In genomic region chr1:151820940-151821339, GRCh38 we compare ENCODE assay signal across 1 cellular context.
A peak's percentile ranks its signal among the peaks of the same experiment; 100 is the strongest.
TF ChIP-seq lines count a peak whose summit lies in the region.

No MANE protein-coding gene starts in this region.

TF ChIP-seq in SK-N-SH, 30 proteins besides CTCF, POLR2A, EP300 and RAD21:
- TF ChIP-seq, protein P1, sequence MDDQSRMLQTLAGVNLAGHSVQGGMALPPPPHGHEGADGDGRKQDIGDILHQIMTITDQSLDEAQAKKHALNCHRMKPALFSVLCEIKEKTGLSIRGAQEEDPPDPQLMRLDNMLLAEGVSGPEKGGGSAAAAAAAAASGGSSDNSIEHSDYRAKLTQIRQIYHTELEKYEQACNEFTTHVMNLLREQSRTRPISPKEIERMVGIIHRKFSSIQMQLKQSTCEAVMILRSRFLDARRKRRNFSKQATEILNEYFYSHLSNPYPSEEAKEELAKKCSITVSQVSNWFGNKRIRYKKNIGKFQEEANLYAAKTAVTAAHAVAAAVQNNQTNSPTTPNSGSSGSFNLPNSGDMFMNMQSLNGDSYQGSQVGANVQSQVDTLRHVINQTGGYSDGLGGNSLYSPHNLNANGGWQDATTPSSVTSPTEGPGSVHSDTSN (IDR thresholded peaks at IDR 0.05), result peak; percentile 39
- TF ChIP-seq ELF1 (IDR thresholded peaks at IDR 0.05) (no peak), SMC3 (IDR thresholded peaks at IDR 0.05; ENCODE audit: low read depth, low read length) (no peak), CHD2 (IDR thresholded peaks at IDR 0.05; ENCODE audit: low read length, partially characterized antibody) (peak; percentile 86), IRF3 (IDR thresholded peaks at IDR 0.05; ENCODE audit: low read depth, low read length) (no peak), EZH2phosphoT487 (IDR thresholded peaks at IDR 0.05; ENCODE audit: borderline replicate concordance, low read depth) (no peak), GABPA (IDR thresholded peaks at IDR 0.05; ENCODE audit: low read depth) (no peak), FOSL2 (IDR thresholded peaks at IDR 0.05; ENCODE audit: borderline replicate concordance, low read depth) (no peak), FOXM1 (IDR thresholded peaks at IDR 0.05; ENCODE audit: low read depth) (no peak), GATA2 (CRISPR knock-in tag; IDR thresholded peaks at IDR 0.05) (peak; percentile 98), RXRA (IDR thresholded peaks at IDR 0.05; ENCODE audit: borderline replicate concordance, low read depth) (no peak), REST (IDR thresholded peaks at IDR 0.05; ENCODE audit: low read depth, low read length) (no peak), TCF12 (IDR thresholded peaks at IDR 0.05) (peak; percentile 79), NFIC (IDR thresholded peaks at IDR 0.05; ENCODE audit: borderline replicate concordance) (peak; percentile 79), RCOR1 (IDR thresholded peaks at IDR 0.05; ENCODE audit: low read length) (peak; percentile 89), FOXJ3 (CRISPR knock-in tag; IDR thresholded peaks at IDR 0.05) (peak; percentile 52; the same call in 1 of the 2 replicates), JUND (IDR thresholded peaks at IDR 0.05) (no peak), TAF1 (IDR thresholded peaks at IDR 0.05; ENCODE audit: borderline replicate concordance, low read depth, low read length) (no peak), SIN3A (IDR thresholded peaks at IDR 0.05; ENCODE audit: borderline replicate concordance, low read depth, low read length) (no peak), POLR2AphosphoS5 (IDR thresholded peaks at IDR 0.05; ENCODE audit: low read depth, low read length) (0 out of 2 replicates have a peak, but pooled peaks have one; percentile 27), TEAD4 (IDR thresholded peaks at IDR 0.05; ENCODE audit: borderline replicate concordance, insufficient read depth) (no peak), MXI1 (IDR thresholded peaks at IDR 0.05; ENCODE audit: low read depth, low read length) (peak; percentile 23; the same call in 1 of the 2 replicates)
- TF ChIP-seq, protein P2, sequence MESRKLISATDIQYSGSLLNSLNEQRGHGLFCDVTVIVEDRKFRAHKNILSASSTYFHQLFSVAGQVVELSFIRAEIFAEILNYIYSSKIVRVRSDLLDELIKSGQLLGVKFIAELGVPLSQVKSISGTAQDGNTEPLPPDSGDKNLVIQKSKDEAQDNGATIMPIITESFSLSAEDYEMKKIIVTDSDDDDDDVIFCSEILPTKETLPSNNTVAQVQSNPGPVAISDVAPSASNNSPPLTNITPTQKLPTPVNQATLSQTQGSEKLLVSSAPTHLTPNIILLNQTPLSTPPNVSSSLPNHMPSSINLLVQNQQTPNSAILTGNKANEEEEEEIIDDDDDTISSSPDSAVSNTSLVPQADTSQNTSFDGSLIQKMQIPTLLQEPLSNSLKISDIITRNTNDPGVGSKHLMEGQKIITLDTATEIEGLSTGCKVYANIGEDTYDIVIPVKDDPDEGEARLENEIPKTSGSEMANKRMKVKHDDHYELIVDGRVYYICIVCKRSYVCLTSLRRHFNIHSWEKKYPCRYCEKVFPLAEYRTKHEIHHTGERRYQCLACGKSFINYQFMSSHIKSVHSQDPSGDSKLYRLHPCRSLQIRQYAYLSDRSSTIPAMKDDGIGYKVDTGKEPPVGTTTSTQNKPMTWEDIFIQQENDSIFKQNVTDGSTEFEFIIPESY (IDR thresholded peaks at IDR 0.05; ENCODE audit: borderline replicate concordance, low read depth), result no peak
- TF ChIP-seq, protein P3, sequence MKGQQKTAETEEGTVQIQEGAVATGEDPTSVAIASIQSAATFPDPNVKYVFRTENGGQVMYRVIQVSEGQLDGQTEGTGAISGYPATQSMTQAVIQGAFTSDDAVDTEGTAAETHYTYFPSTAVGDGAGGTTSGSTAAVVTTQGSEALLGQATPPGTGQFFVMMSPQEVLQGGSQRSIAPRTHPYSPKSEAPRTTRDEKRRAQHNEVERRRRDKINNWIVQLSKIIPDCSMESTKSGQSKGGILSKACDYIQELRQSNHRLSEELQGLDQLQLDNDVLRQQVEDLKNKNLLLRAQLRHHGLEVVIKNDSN (IDR thresholded peaks at IDR 0.05; ENCODE audit: borderline replicate concordance, low read depth), result no peak
TF ChIP-seq in SK-N-SH: peak in this region for 9.
